21 cellular contexts compared by ENCODE assay signal in the genomic region with DNA sequence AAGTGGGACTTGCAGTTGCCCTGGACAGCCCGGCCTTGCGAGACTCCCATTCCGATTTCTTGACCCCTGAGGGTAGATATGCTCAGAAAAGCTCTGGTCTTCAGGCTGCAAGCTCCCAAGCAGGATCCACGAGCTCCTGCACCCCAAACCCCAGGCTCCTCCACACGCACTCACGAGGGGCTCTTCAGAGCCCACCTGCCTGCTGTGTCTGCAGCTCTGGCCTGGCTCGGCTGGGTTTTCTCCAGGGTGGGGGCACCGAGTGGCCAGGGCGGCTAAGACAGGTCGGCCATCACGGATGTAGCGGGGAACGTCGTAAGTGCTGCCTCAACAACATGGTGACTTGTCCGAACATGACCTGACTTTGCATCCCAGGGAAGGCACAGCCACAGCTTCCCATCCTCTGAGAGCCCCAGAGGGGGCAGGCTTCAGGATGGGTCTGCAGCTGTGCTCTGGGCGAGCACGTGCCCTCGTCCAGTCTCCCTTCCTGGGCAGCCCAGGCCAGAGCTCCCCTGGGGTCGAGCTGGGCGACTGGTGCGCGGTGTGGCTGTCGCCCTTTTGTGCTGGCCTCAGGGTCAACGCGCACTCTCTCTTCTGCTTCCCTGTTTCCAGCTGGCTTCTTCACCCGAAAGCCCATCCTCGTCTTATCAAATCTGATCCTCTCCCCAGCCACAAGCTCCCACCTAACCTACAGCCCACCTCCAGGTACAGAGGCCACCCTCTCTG.
"Had no signal": no experiment of that assay in that cellular context is flagged by ENCODE, and none has a peak within 500 bp of the region (broad histone marks: within the 10 kb centered on the region; RNA-seq: fewer than 3 reads in every experiment).

No MANE protein-coding gene starts in this region.

- H3K27ac ChIP-seq: foreskin keratinocyte, left lung, tibial artery, VCaP had no signal

- H3K36me3 Mint-ChIP-seq: activated CD8-positive, alpha-beta memory T cell treated with anti-CD3 and anti-CD28 coated beads, Interleukin-2, amount 10 ng/mL, durations not matched to agents 7 days and 5 days; activated naive CD4-positive, alpha-beta T cell treated with anti-CD3 and anti-CD28 coated beads, Interleukin-2, amount 50 U/mL, for 24 hours; immature natural killer cell; T-cell had no signal

- H3K4me1 ChIP-seq: foreskin keratinocyte, left lung, tibial artery had no signal

- H3K27me3 Mint-ChIP-seq: activated CD4-positive, alpha-beta T cell treated with anti-CD3 and anti-CD28 coated beads, Interleukin-2, amount 10 ng/mL, durations not matched to agents 24 days and 14 days; activated CD8-positive, alpha-beta memory T cell treated with anti-CD3 and anti-CD28 coated beads, Interleukin-2, amount 10 ng/mL, durations not matched to agents 7 days and 5 days; activated CD8-positive, alpha-beta T cell treated with anti-CD3 and anti-CD28 coated beads for 36 hours; activated naive CD4-positive, alpha-beta T cell treated with anti-CD3 and anti-CD28 coated beads, Interleukin-2, amount 50 U/mL, for 24 hours; stimulated activated naive CD8-positive, alpha-beta T cell treated with anti-CD3 and anti-CD28 coated beads, Interleukin-15, amount 100 ng/mL, for 72 hours had no signal

- H3K36me3 ChIP-seq: left lung, tibial artery had no signal

- H3K9me3 Mint-ChIP-seq: activated CD4-positive, alpha-beta T cell treated with anti-CD3 and anti-CD28 coated beads, Interleukin-2, amount 10 ng/mL, durations not matched to agents 24 days and 14 days; activated CD8-positive, alpha-beta T cell treated with anti-CD3 and anti-CD28 coated beads for 36 hours; activated naive CD4-positive, alpha-beta T cell treated with anti-CD3 and anti-CD28 coated beads, Interleukin-2, amount 50 U/mL, for 24 hours; immature natural killer cell; nephron; stimulated activated naive CD8-positive, alpha-beta T cell treated with anti-CD3 and anti-CD28 coated beads, Interleukin-15, amount 100 ng/mL, for 72 hours; T-cell; T-helper 2 cell treated with Interferon-gamma antibody and Interleukin-4, amounts not matched to agents 5 μg/mL and 100 μg/mL, for 36 hours had no signal

- FAIRE-seq: urothelium cell line had no signal

- H3K9me3 ChIP-seq: left lung had no signal

- H3K4me3 Mint-ChIP-seq: activated CD4-positive, alpha-beta T cell treated with anti-CD3 and anti-CD28 coated beads, Interleukin-2, amount 10 ng/mL, durations not matched to agents 24 days and 14 days; activated CD8-positive, alpha-beta memory T cell treated with anti-CD3 and anti-CD28 coated beads, Interleukin-2, amount 10 ng/mL, durations not matched to agents 7 days and 5 days; activated CD8-positive, alpha-beta T cell treated with anti-CD3 and anti-CD28 coated beads for 36 hours; activated naive CD4-positive, alpha-beta T cell treated with anti-CD3 and anti-CD28 coated beads, Interleukin-2, amount 50 U/mL, for 24 hours; immature natural killer cell; nephron; stimulated activated naive CD8-positive, alpha-beta T cell treated with anti-CD3 and anti-CD28 coated beads, Interleukin-15, amount 100 ng/mL, for 72 hours; T-cell; T-helper 2 cell treated with Interferon-gamma antibody and Interleukin-4, amounts not matched to agents 5 μg/mL and 100 μg/mL, for 36 hours had no signal

- H3K4me1 Mint-ChIP-seq: activated CD4-positive, alpha-beta T cell treated with anti-CD3 and anti-CD28 coated beads, Interleukin-2, amount 10 ng/mL, durations not matched to agents 24 days and 14 days; activated CD8-positive, alpha-beta memory T cell treated with anti-CD3 and anti-CD28 coated beads, Interleukin-2, amount 10 ng/mL, durations not matched to agents 7 days and 5 days; activated naive CD4-positive, alpha-beta T cell treated with anti-CD3 and anti-CD28 coated beads, Interleukin-2, amount 50 U/mL, for 24 hours; immature natural killer cell; nephron; stimulated activated naive CD8-positive, alpha-beta T cell treated with anti-CD3 and anti-CD28 coated beads, Interleukin-15, amount 100 ng/mL, for 72 hours; T-cell had no signal

- H3K27me3 ChIP-seq: foreskin keratinocyte, left lung had no signal

- ATAC-seq: activated CD4-positive, CD25-positive, alpha-beta regulatory T cell treated with anti-CD3 and anti-CD28 coated beads, Interleukin-2, amount 50 U/mL, for 24 hours; activated CD8-positive, alpha-beta memory T cell treated with anti-CD3 and anti-CD28 coated beads, Interleukin-2, amount 10 ng/mL, durations not matched to agents 7 days and 5 days; activated CD8-positive, alpha-beta T cell treated with anti-CD3 and anti-CD28 coated beads for 36 hours; foreskin keratinocyte; left lung; stimulated activated naive CD8-positive, alpha-beta T cell treated with anti-CD3 and anti-CD28 coated beads, Interleukin-15, amount 100 ng/mL, for 72 hours; T-cell had no signal

- H3K4me3 ChIP-seq: left lung, tibial artery had no signal

- DNase-seq: activated CD4-positive, alpha-beta T cell treated with anti-CD3 and anti-CD28 coated beads, Interleukin-2, amount 10 ng/mL, durations not matched to agents 24 days and 14 days; activated CD8-positive, alpha-beta memory T cell treated with anti-CD3 and anti-CD28 coated beads, Interleukin-2, amount 10 ng/mL, durations not matched to agents 7 days and 5 days; activated CD8-positive, alpha-beta T cell treated with anti-CD3 and anti-CD28 coated beads for 36 hours; activated gamma-delta T cell treated with Interleukin-2 at 50 U/mL for 16 hours; activated T-cell treated with anti-CD3 and anti-CD28 coated beads for 4 hours; dermis blood vessel endothelial cell; effector CD8-positive, alpha-beta T cell; erythroblast; foreskin keratinocyte; immature natural killer cell; stimulated activated naive CD8-positive, alpha-beta T cell treated with anti-CD3 and anti-CD28 coated beads, Interleukin-15, amount 100 ng/mL, for 72 hours; T-cell had no signal

- H3K27ac Mint-ChIP-seq: activated CD4-positive, alpha-beta T cell treated with anti-CD3 and anti-CD28 coated beads, Interleukin-2, amount 10 ng/mL, durations not matched to agents 24 days and 14 days; activated CD8-positive, alpha-beta memory T cell treated with anti-CD3 and anti-CD28 coated beads, Interleukin-2, amount 10 ng/mL, durations not matched to agents 7 days and 5 days; activated CD8-positive, alpha-beta T cell treated with anti-CD3 and anti-CD28 coated beads for 36 hours; activated naive CD4-positive, alpha-beta T cell treated with anti-CD3 and anti-CD28 coated beads, Interleukin-2, amount 50 U/mL, for 24 hours; immature natural killer cell; nephron; progenitor cell of endocrine pancreas; T-cell; T-helper 2 cell treated with Interferon-gamma antibody and Interleukin-4, amounts not matched to agents 5 μg/mL and 100 μg/mL, for 36 hours had no signal
